Comparison of ENCODE assay signal across 8 cellular contexts in the genomic region with DNA sequence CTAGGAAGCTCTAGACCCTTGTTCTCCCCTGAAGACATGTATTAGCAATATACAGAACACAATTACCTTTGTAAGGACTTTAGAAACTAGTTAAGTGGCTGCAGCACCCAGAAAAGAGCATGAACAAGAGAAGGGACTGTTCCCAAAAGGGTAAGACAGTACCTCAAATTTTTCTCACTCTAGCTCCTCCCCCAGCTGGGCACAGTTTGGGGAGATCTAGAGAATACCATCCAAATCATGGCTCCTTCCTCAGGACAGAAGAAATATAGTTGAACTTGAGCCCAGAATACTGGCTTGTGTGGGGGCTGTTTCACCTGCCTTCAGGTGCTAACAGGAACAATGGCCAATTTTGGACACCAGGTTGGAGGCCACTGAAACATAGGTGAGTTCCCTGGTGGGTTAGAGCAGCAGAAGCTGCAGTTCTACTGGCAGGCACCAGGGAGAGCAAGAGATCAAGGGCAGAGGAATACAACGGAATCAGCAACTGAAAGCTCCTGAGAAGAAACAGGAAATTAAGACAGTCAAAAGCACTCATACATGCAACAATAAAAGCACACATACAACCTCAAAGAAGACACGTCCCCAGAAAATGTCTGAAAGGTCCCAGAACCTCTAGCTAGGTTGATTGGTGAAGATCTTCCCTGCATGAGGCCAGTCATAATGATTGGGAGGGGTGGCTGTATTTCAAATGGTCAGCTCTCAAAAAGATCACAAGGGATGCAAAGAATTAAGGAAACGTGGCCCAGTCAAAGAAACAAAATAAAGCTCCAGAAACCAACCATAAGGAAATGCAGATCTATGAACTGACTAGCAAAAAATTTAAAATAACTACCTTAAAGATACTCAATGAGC.
A peak's percentile ranks its signal among the peaks of the same experiment; 100 is the strongest.
DNase-seq lines count a peak whose midpoint lies in the region; ATAC-seq and TF ChIP-seq lines count a peak whose summit lies in the region.

No MANE protein-coding gene starts in this region.

- no peaks in the 10 kb centered on the region for H3K36me3 Mint-ChIP-seq in activated CD4-positive, alpha-beta T cell treated with anti-CD3 and anti-CD28 coated beads, Interleukin-2, amount 10 ng/mL, durations not matched to agents 7 days and 5 days (ENCODE audit: low read depth)

- peaks cover 0 to 6% (median 2%) of the 10 kb centered on the region in 4 donors for H3K4me1 ChIP-seq in stomach

- no peaks in the 10 kb centered on the region for H3K36me3 ChIP-seq in stomach

- H3K27me3 Mint-ChIP-seq in activated CD4-positive, alpha-beta T cell treated with anti-CD3 and anti-CD28 coated beads, Interleukin-2, amount 10 ng/mL, durations not matched to agents 7 days and 5 days, result peaks cover 17% of the 10 kb centered on the region

- no peaks in the 10 kb centered on the region for H3K27me3 ChIP-seq in stomach

- POLR2A ChIA-PET in activated CD4-positive, alpha-beta T cell treated with anti-CD3 and anti-CD28 coated beads, Interleukin-2, amount 10 ng/mL, durations not matched to agents 7 days and 5 days (lab: Charles Lee), result no interaction called here

- no peak overlapping the region for H3K4me3 ChIP-seq in stomach

- peak overlapping the region; percentile 85 for H3K27ac Mint-ChIP-seq in activated CD4-positive, alpha-beta T cell treated with anti-CD3 and anti-CD28 coated beads, Interleukin-2, amount 10 ng/mL, durations not matched to agents 7 days and 5 days

- no peaks in the 10 kb centered on the region for H3K9me3 ChIP-seq in stomach

- H3K9me3 Mint-ChIP-seq in activated CD4-positive, alpha-beta T cell treated with anti-CD3 and anti-CD28 coated beads, Interleukin-2, amount 10 ng/mL, durations not matched to agents 7 days and 5 days, result no peaks in the 10 kb centered on the region

- CTCF ChIA-PET in activated CD4-positive, alpha-beta T cell treated with anti-CD3 and anti-CD28 coated beads, Interleukin-2, amount 10 ng/mL, durations not matched to agents 7 days and 5 days (lab: Charles Lee), result interaction anchor here (0.6 to 1.4 kb wide), 21 partner anchors 10 to 652 kb away, joined by 3 to 10 read pairs (median 3); partner anchors contain the start of gene PDE12

- TF ChIP-seq EP300 in stomach (IDR thresholded peaks at IDR 0.05), result no peak

- peak; percentile 93 for ATAC-seq in HG02840 (IDR thresholded peaks at IDR 0.05; ENCODE audit: low FRiP score, unreplicated experiment)

- H3K27ac ChIP-seq in stomach, result no peak overlapping the region

- H3K4me3 Mint-ChIP-seq in activated CD4-positive, alpha-beta T cell treated with anti-CD3 and anti-CD28 coated beads, Interleukin-2, amount 10 ng/mL, durations not matched to agents 7 days and 5 days, result peak overlapping the region; percentile 5

- DNase-seq in AG08395 (ENCODE audit: low spot score) (peak; percentile 63), GM13977 (ENCODE audit: low spot score) (peak; percentile 60), NCI-H226 (peak; percentile 48), ecto neural progenitor cell (ENCODE audit: low spot score) (peak; percentile 47), myocyte (ENCODE audit: low read depth) (peak; percentile 24), stomach (peak; percentile 53)
- DNase-seq in activated CD4-positive, alpha-beta T cell treated with anti-CD3 and anti-CD28 coated beads, Interleukin-2, amount 10 ng/mL, durations not matched to agents 7 days and 5 days, result peak; percentile 73

- no peak for TF ChIP-seq POLR2A in stomach (IDR thresholded peaks at IDR 0.05)

- WGBS in stomach, 5 donors, result 5 to 16% (median 7%) methylated on average over 3 of the region's 3 CpGs

- TF ChIP-seq CTCF in GM13977 (IDR thresholded peaks at IDR 0.05; ENCODE audit: extremely low read depth, insufficient read depth, missing control alignments) (peak; percentile 92), stomach (IDR thresholded peaks at IDR 0.05) (peak in 5 of 7 experiments; percentile 75 to 88 (median 85))

- peaks cover 19% of the 10 kb centered on the region for H3K4me1 Mint-ChIP-seq in activated CD4-positive, alpha-beta T cell treated with anti-CD3 and anti-CD28 coated beads, Interleukin-2, amount 10 ng/mL, durations not matched to agents 7 days and 5 days

- in situ Hi-C loops in GM13977 (cut with MboI; ENCODE audit: low pct_unique_long_range_greater_than_20kb, low sequenced_read_pairs, unreplicated experiment), result no loop called here

- intact Hi-C loops in stomach (cut with DNase I; ENCODE audit: low total_unique reads), result no loop called here
